In genomic region chr4:183638436-183638835, GRCh38 we compare ENCODE assay signal across 24 cellular contexts. TPM values are rescaled to one million over a fixed set of nuclear protein-coding genes. Genes with fewer than 3 reads are reported as not detected.
DNase-seq lines count a peak whose midpoint lies in the region; ATAC-seq, FAIRE-seq and TF ChIP-seq lines count a peak whose summit lies in the region.
"Had no signal": no experiment of that assay in that cellular context is flagged by ENCODE, and none has a peak within 500 bp of the region (broad histone marks: within the 10 kb centered on the region; RNA-seq: fewer than 3 reads in every experiment).

No MANE protein-coding gene starts in this region.

- H3K4me3 Mint-ChIP-seq in GM23338 = no peak overlapping the region
- H3K4me3 Mint-ChIP-seq in astrocyte (ENCODE audit: unreplicated experiment) = no peak overlapping the region
- H3K4me3 Mint-ChIP-seq in activated naive CD8-positive, alpha-beta T cell treated with anti-CD3 and anti-CD28 coated beads for 36 hours = no peak overlapping the region
- H3K4me3 Mint-ChIP-seq: activated naive CD8-positive, alpha-beta T cell; immature natural killer cell; stimulated activated naive B cell treated with anti-CD40 and anti-IgM and Interleukin-4, amounts not matched to agents 10 μg/mL and 1 μg/mL and 100 μg/mL, for 72 hours had no signal

- no peaks in the 10 kb centered on the region; the same call in 1 of the 2 replicates for H3F3A ChIP-seq in GM23338 (replicated peaks; ENCODE audit: low read depth)

- H3K36me3 ChIP-seq in GM23338 (ENCODE audit: insufficient read depth) (no peaks in the 10 kb centered on the region), astrocyte (ENCODE audit: insufficient read depth, low read length) (no peaks in the 10 kb centered on the region), tibial artery (peaks cover 4 to 9% (median 4%) of the 10 kb centered on the region in 3 donors)

- H2AFZ ChIP-seq in GM23338 (no peak overlapping the region), astrocyte (ENCODE audit: low read depth, low read length) (no peak overlapping the region)

- H3K27ac ChIP-seq in GM23338 (ENCODE audit: low read depth) = peak overlapping the region; percentile 46; the same call in 1 of the 2 replicates
- H3K27ac ChIP-seq in astrocyte (ENCODE audit: low read depth, low read length) = peak overlapping the region; percentile 59
- H3K27ac ChIP-seq in tibial artery = peak overlapping the region; percentile 61 to 66
- H3K27ac ChIP-seq: heart left ventricle had no signal

- peaks cover 31% of the 10 kb centered on the region for H3K4me1 ChIP-seq in GM23338 (ENCODE audit: insufficient read depth)
- H3K4me1 ChIP-seq in astrocyte (ENCODE audit: insufficient read depth, low read length) = peaks cover 35% of the 10 kb centered on the region
- peaks cover 0 to 36% (median 18%) of the 10 kb centered on the region in 4 donors for H3K4me1 ChIP-seq in tibial artery

- no peaks in the 10 kb centered on the region for H3K9me3 ChIP-seq in astrocyte (ENCODE audit: insufficient read depth, low read depth, low read length)
- H3K9me3 ChIP-seq in tibial artery = no peaks in the 10 kb centered on the region
- H3K9me3 ChIP-seq: heart left ventricle had no signal

- ATAC-seq in GM23338 = no peak
- ATAC-seq: activated CD4-positive, CD25-positive, alpha-beta regulatory T cell treated with anti-CD3 and anti-CD28 coated beads, Interleukin-2, amount 50 U/mL, for 24 hours; esophagus mucosa; GM12878; heart left ventricle; right cardiac atrium; stimulated activated naive B cell treated with anti-CD40 and anti-IgM and Interleukin-4, amounts not matched to agents 10 μg/mL and 1 μg/mL and 100 μg/mL, for 72 hours had no signal

- H4K20me1 ChIP-seq in GM23338 (replicated peaks; ENCODE audit: insufficient read depth) = no peaks in the 10 kb centered on the region
- H4K20me1 ChIP-seq in astrocyte (ENCODE audit: insufficient read depth, low read length) = no peaks in the 10 kb centered on the region

- no peak overlapping the region for H3K4me2 ChIP-seq in GM23338
- no peak overlapping the region for H3K4me2 ChIP-seq in astrocyte (ENCODE audit: low read length)

- H3K4me1 Mint-ChIP-seq in GM23338 (peaks cover 31% of the 10 kb centered on the region), astrocyte (ENCODE audit: low read depth, unreplicated experiment) (peaks cover 5% of the 10 kb centered on the region)
- peaks cover 16% of the 10 kb centered on the region for H3K4me1 Mint-ChIP-seq in activated naive CD8-positive, alpha-beta T cell treated with anti-CD3 and anti-CD28 coated beads for 36 hours
- H3K4me1 Mint-ChIP-seq: immature natural killer cell; stimulated activated naive B cell treated with anti-CD40 and anti-IgM and Interleukin-4, amounts not matched to agents 10 μg/mL and 1 μg/mL and 100 μg/mL, for 72 hours had no signal

- intact Hi-C loops in tibial artery (cut with DNase I; ENCODE audit: low total_unique reads) = no loop called here

- H3K27ac Mint-ChIP-seq in GM23338 (no peak overlapping the region), astrocyte (ENCODE audit: unreplicated experiment) (no peak overlapping the region)
- H3K27ac Mint-ChIP-seq in activated naive CD8-positive, alpha-beta T cell treated with anti-CD3 and anti-CD28 coated beads for 36 hours = no peak overlapping the region
- H3K27ac Mint-ChIP-seq: activated naive CD8-positive, alpha-beta T cell; stimulated activated naive B cell treated with anti-CD40 and anti-IgM and Interleukin-4, amounts not matched to agents 10 μg/mL and 1 μg/mL and 100 μg/mL, for 72 hours had no signal

- H3K36me3 Mint-ChIP-seq in GM23338 (ENCODE audit: low read depth) (peaks cover 4% of the 10 kb centered on the region; the same call in 1 of the 3 replicates), astrocyte (ENCODE audit: low read depth, unreplicated experiment) (peaks cover 4% of the 10 kb centered on the region)
- H3K36me3 Mint-ChIP-seq in activated naive CD8-positive, alpha-beta T cell treated with anti-CD3 and anti-CD28 coated beads for 36 hours = peaks cover 16% of the 10 kb centered on the region

- no peak overlapping the region for H3K4me3 ChIP-seq in GM23338
- H3K4me3 ChIP-seq in astrocyte (ENCODE audit: insufficient read depth, low read depth, low read length) = no peak overlapping the region
- no peak overlapping the region for H3K4me3 ChIP-seq in foreskin fibroblast (ENCODE audit: low read depth in 1 of 2, low read length in 2 of 2)
- no peak overlapping the region for H3K4me3 ChIP-seq in tibial artery
- H3K4me3 ChIP-seq: GM12878, heart left ventricle had no signal

- H3K9me3 Mint-ChIP-seq in GM23338 (no peaks in the 10 kb centered on the region), astrocyte (ENCODE audit: unreplicated experiment) (no peaks in the 10 kb centered on the region)
- H3K9me3 Mint-ChIP-seq in activated naive CD8-positive, alpha-beta T cell treated with anti-CD3 and anti-CD28 coated beads for 36 hours = no peaks in the 10 kb centered on the region
- H3K9me3 Mint-ChIP-seq: immature natural killer cell; stimulated activated naive B cell treated with anti-CD40 and anti-IgM and Interleukin-4, amounts not matched to agents 10 μg/mL and 1 μg/mL and 100 μg/mL, for 72 hours had no signal

- H3K27me3 Mint-ChIP-seq in GM23338 (ENCODE audit: insufficient read depth, low read depth, poor library complexity) (no peaks in the 10 kb centered on the region), astrocyte (ENCODE audit: low read depth, unreplicated experiment) (no peaks in the 10 kb centered on the region)
- H3K27me3 Mint-ChIP-seq in activated naive CD8-positive, alpha-beta T cell treated with anti-CD3 and anti-CD28 coated beads for 36 hours = no peaks in the 10 kb centered on the region
- H3K27me3 Mint-ChIP-seq: activated naive CD8-positive, alpha-beta T cell; stimulated activated naive B cell treated with anti-CD40 and anti-IgM and Interleukin-4, amounts not matched to agents 10 μg/mL and 1 μg/mL and 100 μg/mL, for 72 hours had no signal

- H3K9ac ChIP-seq in astrocyte (ENCODE audit: low read length) = no peak overlapping the region

- peaks cover 3% of the 10 kb centered on the region; the same call in 1 of the 2 replicates for H3K27me3 ChIP-seq in GM23338 (ENCODE audit: insufficient read depth)
- no peaks in the 10 kb centered on the region for H3K27me3 ChIP-seq in astrocyte (ENCODE audit: insufficient read depth, low read length)
- H3K27me3 ChIP-seq in tibial artery = no peaks in the 10 kb centered on the region
- H3K27me3 ChIP-seq: heart left ventricle had no signal

- no peak for FAIRE-seq in astrocyte (lab: Jason Lieb, UNC)
- FAIRE-seq: GM12878 had no signal

- TF ChIP-seq CTCF in GM23338 (conservative IDR thresholded peaks at IDR 0.05; ENCODE audit: low read depth in 2 of 2) = no peak
- TF ChIP-seq CTCF in astrocyte (IDR thresholded peaks at IDR 0.05; ENCODE audit: insufficient read depth, low read depth, low read length) = no peak
- no peak for TF ChIP-seq CTCF in foreskin fibroblast (IDR thresholded peaks at IDR 0.05; ENCODE audit: low read depth, low read length)
- TF ChIP-seq CTCF in tibial artery (IDR thresholded peaks at IDR 0.05) = no peak

- no peaks in the 10 kb centered on the region for H3K79me2 ChIP-seq in GM23338 (replicated peaks; ENCODE audit: insufficient read depth)
- H3K79me2 ChIP-seq in astrocyte (ENCODE audit: insufficient read depth, low read length) = no peaks in the 10 kb centered on the region

- DNase-seq in GM23338 (ENCODE audit: low spot score) = no peak
- peak; percentile 53 for DNase-seq in astrocyte (ENCODE audit: low read depth)
- DNase-seq in foreskin fibroblast = peak; percentile 46 to 83
- DNase-seq in tibial artery = no peak
- no peak for DNase-seq in NCI-H510A (lab: John Stamatoyannopoulos, UW)
- DNase-seq in HUDEP-2 (lab: John Stamatoyannopoulos, UW; ENCODE audit: unreplicated experiment in 76 of 76) = no peak
- DNase-seq in activated naive CD8-positive, alpha-beta T cell treated with anti-CD3 and anti-CD28 coated beads for 36 hours = no peak
- no peak for DNase-seq in kidney tubule cell (ENCODE audit: low spot score)
- DNase-seq: activated CD8-positive, alpha-beta memory T cell treated with anti-CD3 and anti-CD28 coated beads for 24 hours; C1 segment of cervical spinal cord; GF-D8; H7; heart left ventricle; immature natural killer cell; NCI-H146; NCI-H774; nucleus accumbens; right cardiac atrium; stimulated activated naive B cell treated with anti-CD40 and anti-IgM and Interleukin-4, amounts not matched to agents 10 μg/mL and 1 μg/mL and 100 μg/mL, for 72 hours; T-helper 9 cell had no signal

- no peaks in the 10 kb centered on the region for H3K9me2 ChIP-seq in GM23338 (ENCODE audit: insufficient read depth)

TF ChIP-seq in GM23338, 12 proteins besides CTCF, POLR2A, EP300 and RAD21 (continues in another document):
- no peak for TF ChIP-seq NANOG (IDR thresholded peaks at IDR 0.05; ENCODE audit: borderline replicate concordance)
- TF ChIP-seq JUNB (IDR thresholded peaks at IDR 0.05; ENCODE audit: unreplicated experiment) = no peak
- no peak for TF ChIP-seq ZNF331 (CRISPR knock-in tag; IDR thresholded peaks at IDR 0.05; ENCODE audit: low read depth)
- TF ChIP-seq ETS1 (IDR thresholded peaks at IDR 0.05) = no peak

RNA-seq across cellular contexts. Expression of gene RWDD4, which starts 20.5 kb away (rescaled TPM):
- 20.9 and 22.4 TPM in 2 replicates for total RNA-seq in GM23338 (2014; rRNA removed; shearing (Covaris generic))
- polyA plus RNA-seq in GM23338 (2016; fragmentation: Nextera tagmentation; extraction: Ambion mirVana) = 28.9 and 29.8 TPM in 2 replicates
- 19.2 and 19.4 TPM in 2 replicates for total RNA-seq in astrocyte
- total RNA-seq in activated naive CD8-positive, alpha-beta T cell treated with anti-CD3 and anti-CD28 coated beads for 36 hours = 10 to 100 TPM; 23.0 to 26.3 TPM

RNA-seq across cellular contexts. Expression of gene TRAPPC11, which starts 20.7 kb away (rescaled TPM):
- 31.4 and 42.7 TPM in 2 replicates for total RNA-seq in GM23338 (2014; rRNA removed; shearing (Covaris generic))
- polyA plus RNA-seq in GM23338 (2016; fragmentation: Nextera tagmentation; extraction: Ambion mirVana) = 14.6 and 15.0 TPM in 2 replicates
- 26.3 and 26.5 TPM in 2 replicates for total RNA-seq in astrocyte
- total RNA-seq in activated naive CD8-positive, alpha-beta T cell treated with anti-CD3 and anti-CD28 coated beads for 36 hours = 10 to 100 TPM; 18.9 to 21.6 TPM

Comparison
In these comparisons a context has a peak if more than half of its experiments do, and no peak if none do; other contexts are left out.
1. DNase-seq: peak in astrocyte (single experiment) and foreskin fibroblast (2 of 2); none in GM23338 (single experiment), tibial artery (0 of 2), NCI-H510A (single experiment), HUDEP-2 (0 of 76), activated naive CD8-positive, alpha-beta T cell treated with anti-CD3 and anti-CD28 coated beads for 36 hours (single experiment) and kidney tubule cell (single experiment).
2. Peak in every context shown above with its lines, with median percentiles within 50 percentile points of each other: H3K27ac ChIP-seq.